Comparison of ENCODE assay signal across 21 cellular contexts in the genomic region with DNA sequence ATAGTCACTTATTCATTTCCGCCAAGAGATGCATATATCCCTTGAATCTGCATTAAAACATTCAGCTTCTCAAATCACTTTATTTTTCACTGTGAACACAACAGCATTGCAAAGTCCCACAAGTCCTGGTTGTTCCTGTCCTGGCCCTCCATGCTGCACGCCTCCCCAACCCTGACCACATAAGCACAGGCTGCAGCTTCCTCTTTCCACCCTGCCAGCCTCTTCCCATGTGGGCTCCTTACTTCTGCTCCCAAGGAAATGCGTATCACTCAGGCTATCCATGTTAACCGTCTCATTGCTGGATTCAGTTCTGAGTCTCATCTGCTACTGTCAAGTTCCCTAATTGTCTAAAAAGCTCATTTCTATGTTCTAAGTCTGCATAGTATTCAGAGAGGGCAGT.
DNase-seq lines count a peak whose midpoint lies in the region; ATAC-seq and TF ChIP-seq lines count a peak whose summit lies in the region.
"Had no signal": no experiment of that assay in that cellular context is flagged by ENCODE, and none has a peak within 500 bp of the region (broad histone marks: within the 10 kb centered on the region; RNA-seq: fewer than 3 reads in every experiment).

No MANE protein-coding gene starts in this region.

- no peaks in the 10 kb centered on the region for H3K4me1 ChIP-seq in right atrium auricular region
- H3K4me1 ChIP-seq in right cardiac atrium (ENCODE audit: control insufficient read depth, insufficient read depth, low read length): no peaks in the 10 kb centered on the region
- no peaks in the 10 kb centered on the region for H3K4me1 ChIP-seq in upper lobe of right lung
- H3K4me1 ChIP-seq: transverse colon had no signal

- DNase-seq in Right ventricle myocardium inferior (ENCODE audit: missing footprints) (no peak), right atrium auricular region (ENCODE audit: low spot score) (no peak), OCI-M1 (lab: John Stamatoyannopoulos, UW) (peak; percentile 12), right cardiac atrium (peak; percentile 22 to 69 (median 59)), upper lobe of right lung (peak; percentile 69), Calu3 (no peak)
- DNase-seq in stimulated activated CD4-positive, alpha-beta T cell treated with anti-CD3 and anti-CD28 coated beads, Interleukin-4, amount 100 ng/mL, for 24 hours: no peak
- DNase-seq: activated CD8-positive, alpha-beta T cell treated with anti-CD3 and anti-CD28 coated beads, Interleukin-2, amount 10 ng/mL, durations not matched to agents 7 days and 5 days; activated naive CD8-positive, alpha-beta T cell treated with anti-CD3 and anti-CD28 coated beads, Interleukin-2, amount 50 U/mL, for 24 hours; CD8-positive, alpha-beta T cell; EL; left colon; naive B cell; NCI-H187; NCI-H510A treated with DMSO at 0.1 percent for 48 hours; PC-3; spleen; stimulated activated naive CD4-positive, alpha-beta T cell; transverse colon; WERI-Rb-1 had no signal

- CTCF ChIA-PET in Calu3 (lab: Charles Lee): no interaction called here

- H3K9me3 ChIP-seq in right atrium auricular region: no peaks in the 10 kb centered on the region
- H3K9me3 ChIP-seq in right cardiac atrium (ENCODE audit: control insufficient read depth, low read length): no peaks in the 10 kb centered on the region
- H3K9me3 ChIP-seq in upper lobe of right lung: no peaks in the 10 kb centered on the region
- H3K9me3 ChIP-seq: transverse colon had no signal

- TF ChIP-seq CTCF in right atrium auricular region (IDR thresholded peaks at IDR 0.05): no peak
- no peak for TF ChIP-seq CTCF in upper lobe of right lung (IDR thresholded peaks at IDR 0.05)
- no peak for TF ChIP-seq CTCF in Calu3 (IDR thresholded peaks at IDR 0.05; ENCODE audit: unreplicated experiment)

- no peak overlapping the region for H3K27ac Mint-ChIP-seq in Calu3 (ENCODE audit: unreplicated experiment)
- H3K27ac Mint-ChIP-seq: activated CD8-positive, alpha-beta T cell treated with anti-CD3 and anti-CD28 coated beads, Interleukin-2, amount 10 ng/mL, durations not matched to agents 7 days and 5 days; activated naive CD8-positive, alpha-beta T cell treated with anti-CD3 and anti-CD28 coated beads, Interleukin-2, amount 50 U/mL, for 24 hours; CD8-positive, alpha-beta T cell; naive B cell had no signal

- peaks cover under 1% of the 10 kb centered on the region for H3K9me3 Mint-ChIP-seq in Calu3 (ENCODE audit: low read depth, unreplicated experiment)
- H3K9me3 Mint-ChIP-seq: activated naive CD8-positive, alpha-beta T cell treated with anti-CD3 and anti-CD28 coated beads, Interleukin-2, amount 50 U/mL, for 24 hours; CD8-positive, alpha-beta T cell; naive B cell had no signal

- H3K27ac ChIP-seq in right atrium auricular region (no peak overlapping the region), right cardiac atrium (ENCODE audit: low read length) (no peak overlapping the region), upper lobe of right lung (no peak overlapping the region)
- H3K27ac ChIP-seq: spleen, transverse colon, WERI-Rb-1 had no signal

- no peak overlapping the region for H3K4me3 Mint-ChIP-seq in Calu3 (ENCODE audit: low read depth, unreplicated experiment)
- H3K4me3 Mint-ChIP-seq: activated CD8-positive, alpha-beta T cell treated with anti-CD3 and anti-CD28 coated beads, Interleukin-2, amount 10 ng/mL, durations not matched to agents 7 days and 5 days; activated naive CD8-positive, alpha-beta T cell treated with anti-CD3 and anti-CD28 coated beads, Interleukin-2, amount 50 U/mL, for 24 hours; CD8-positive, alpha-beta T cell; naive B cell had no signal

- no peaks in the 10 kb centered on the region for H3K36me3 Mint-ChIP-seq in Calu3 (ENCODE audit: insufficient read depth, unreplicated experiment)
- H3K36me3 Mint-ChIP-seq: CD8-positive, alpha-beta T cell; naive B cell had no signal

- peaks cover 88% of the 10 kb centered on the region for H3K27me3 Mint-ChIP-seq in Calu3 (ENCODE audit: unreplicated experiment)
- H3K27me3 Mint-ChIP-seq: activated naive CD8-positive, alpha-beta T cell treated with anti-CD3 and anti-CD28 coated beads, Interleukin-2, amount 50 U/mL, for 24 hours; naive B cell had no signal

- H3K27me3 ChIP-seq in right atrium auricular region (no peaks in the 10 kb centered on the region), right cardiac atrium (ENCODE audit: control insufficient read depth, insufficient read depth) (peaks cover under 1% of the 10 kb centered on the region), upper lobe of right lung (no peaks in the 10 kb centered on the region)
- H3K27me3 ChIP-seq: spleen, transverse colon had no signal

- ATAC-seq in Right ventricle myocardium inferior (peak; percentile 53), right cardiac atrium (peak in 1 of 2 donors; percentile 56), upper lobe of right lung (peak; percentile 90), GM19463 (IDR thresholded peaks at IDR 0.05; ENCODE audit: unreplicated experiment) (no peak)
- ATAC-seq: activated CD8-positive, alpha-beta T cell treated with anti-CD3 and anti-CD28 coated beads, Interleukin-2, amount 10 ng/mL, durations not matched to agents 7 days and 5 days; activated naive CD8-positive, alpha-beta T cell treated with anti-CD3 and anti-CD28 coated beads, Interleukin-2, amount 50 U/mL, for 24 hours; CD8-positive, alpha-beta T cell; left colon; PC-3 had no signal

- intact Hi-C loops in Right ventricle myocardium inferior (cut with DNase I): no loop called here
- intact Hi-C loops in right cardiac atrium (cut with DNase I): no loop called here
- intact Hi-C loops in upper lobe of right lung (cut with DNase I): no loop called here
- intact Hi-C loops in Calu3 (cut with micrococcal nuclease; ENCODE audit: unreplicated experiment): no loop called here

- H3K36me3 ChIP-seq in right atrium auricular region (no peaks in the 10 kb centered on the region), upper lobe of right lung (no peaks in the 10 kb centered on the region)
- H3K36me3 ChIP-seq: spleen, transverse colon, WERI-Rb-1 had no signal

- no peaks in the 10 kb centered on the region for H3K4me1 Mint-ChIP-seq in Calu3 (ENCODE audit: low read depth, unreplicated experiment)

- BruUV-seq in Calu3 (replicated peaks; lab: Mats Ljungman, UMichigan): no TSS peak

- WGBS in right cardiac atrium: 40% methylated on average over 4 of the region's 4 CpGs

- H3K4me3 ChIP-seq in right atrium auricular region (no peak overlapping the region), right cardiac atrium (ENCODE audit: low read length) (no peak overlapping the region), upper lobe of right lung (no peak overlapping the region)
- H3K4me3 ChIP-seq: spleen, transverse colon had no signal

Comparison
In these comparisons a context has a peak if more than half of its experiments do, and no peak if none do; other contexts are left out.
1. DNase-seq: peak in OCI-M1 (single experiment), right cardiac atrium (3 of 3) and upper lobe of right lung (single experiment); none in Right ventricle myocardium inferior (single experiment), right atrium auricular region (single experiment), stimulated activated CD4-positive, alpha-beta T cell treated with anti-CD3 and anti-CD28 coated beads, Interleukin-4, amount 100 ng/mL, for 24 hours (single experiment) and Calu3 (single experiment).